10 cellular contexts compared by ENCODE assay signal in the genomic region with DNA sequence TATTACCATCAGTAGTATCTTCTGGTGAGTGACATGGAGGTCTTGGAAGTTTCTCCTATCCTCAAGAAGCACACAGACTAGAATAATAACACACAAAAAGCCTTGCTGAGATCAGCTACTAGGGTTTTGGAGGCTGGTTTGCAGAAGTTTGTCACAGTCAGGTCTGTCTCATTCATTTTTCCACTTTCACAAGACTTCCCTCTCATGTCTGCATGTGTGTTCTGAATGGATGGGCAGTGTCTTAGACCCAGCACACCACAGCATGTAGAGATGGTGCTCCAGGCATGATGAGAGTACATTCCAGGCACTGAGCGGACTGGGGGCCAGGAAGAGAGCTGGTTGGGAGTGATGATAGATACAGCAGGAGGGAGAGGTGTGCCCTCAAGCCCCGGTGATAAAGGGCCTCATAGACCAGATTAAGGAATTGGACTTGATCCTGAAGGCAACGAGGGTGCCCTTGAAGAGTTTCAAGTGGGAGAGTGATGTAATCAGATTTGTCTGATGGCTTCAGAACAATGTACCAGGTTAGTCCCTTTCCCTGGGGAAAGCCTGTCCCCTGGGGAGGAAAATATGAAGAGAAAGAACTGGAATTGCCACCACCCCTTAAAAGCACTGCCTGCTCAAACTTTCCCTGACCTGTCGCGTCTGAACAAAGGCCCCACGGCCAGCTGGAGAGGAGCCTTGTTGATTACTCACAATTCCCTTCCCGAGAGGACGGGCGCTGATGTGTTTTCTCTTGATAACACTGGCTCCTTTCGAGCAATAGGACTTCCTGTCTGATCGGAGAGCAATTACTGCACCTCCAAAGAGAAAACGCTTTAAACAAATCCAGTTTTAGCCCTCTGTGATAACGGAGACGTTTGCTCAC. TPM values are rescaled to one million over a fixed set of nuclear protein-coding genes. Genes with fewer than 3 reads are reported as not detected.
DNase-seq lines count a peak whose midpoint lies in the region; ATAC-seq and TF ChIP-seq lines count a peak whose summit lies in the region.
"Had no signal": no experiment of that assay in that cellular context is flagged by ENCODE, and none has a peak within 500 bp of the region (broad histone marks: within the 10 kb centered on the region; RNA-seq: fewer than 3 reads in every experiment).

No MANE protein-coding gene starts in this region.

- DNase-seq in NCI-H2227 (lab: John Stamatoyannopoulos, UW; ENCODE audit: unreplicated experiment) (peak; percentile 56), epithelial cell of esophagus (ENCODE audit: low read depth) (peak; percentile 61), neural crest cell (ENCODE audit: low read depth, low spot score) (no peak)
- DNase-seq in effector CD4-positive, alpha-beta T cell = no peak
- DNase-seq in activated CD4-positive, CD25-positive, alpha-beta regulatory T cell (lab: John Stamatoyannopoulos, UW) = no peak
- DNase-seq in stimulated activated CD4-positive, alpha-beta T cell treated with anti-CD3 and anti-CD28 coated beads, Interleukin-4, amount 100 ng/mL, for 1 hour = no peak

- no peaks in the 10 kb centered on the region for H3K36me3 ChIP-seq in BLaER1

- no peak for TF ChIP-seq CTCF in epithelial cell of esophagus (IDR thresholded peaks at IDR 0.05; ENCODE audit: insufficient read depth, low read depth, low read length, missing control alignments)
- no peak for TF ChIP-seq CTCF in neural crest cell (conservative IDR thresholded peaks at IDR 0.05)

- H3K4me3 ChIP-seq in BLaER1 (no peak overlapping the region), epithelial cell of esophagus (ENCODE audit: low read length) (no peak overlapping the region)

- peaks cover 18% of the 10 kb centered on the region for H3K9me3 ChIP-seq in BLaER1

- peak overlapping the region; percentile 4; the same call in 1 of the 2 replicates for H3K4me2 ChIP-seq in BLaER1

- H3K36me3 Mint-ChIP-seq in neural crest cell (ENCODE audit: low read depth) = no peaks in the 10 kb centered on the region
- H3K36me3 Mint-ChIP-seq: brain had no signal

- no peaks in the 10 kb centered on the region for H3K27me3 ChIP-seq in BLaER1

- H3K4me1 Mint-ChIP-seq in neural crest cell = peaks cover 17% of the 10 kb centered on the region

- H3K27ac Mint-ChIP-seq in neural crest cell (ENCODE audit: unreplicated experiment) = peak overlapping the region; percentile 59
- H3K27ac Mint-ChIP-seq: natural killer cell treated with Interleukin-12 subunit alpha and Interleukin-12 subunit beta and Interleukin-15 and Interleukin-18, amount 100 ng/mL, for 72 hours had no signal

- no peak overlapping the region for H3K4me3 Mint-ChIP-seq in neural crest cell
- H3K4me3 Mint-ChIP-seq: brain; natural killer cell treated with Interleukin-12 subunit alpha and Interleukin-12 subunit beta and Interleukin-15 and Interleukin-18, amount 100 ng/mL, for 72 hours had no signal

- H3K27me3 Mint-ChIP-seq in neural crest cell (ENCODE audit: low read depth) = peaks cover 3% of the 10 kb centered on the region

- H3K9ac ChIP-seq in BLaER1 = no peak overlapping the region

- no peaks in the 10 kb centered on the region for H4K20me1 ChIP-seq in BLaER1

- no peak for ATAC-seq in HG02840 (IDR thresholded peaks at IDR 0.05; ENCODE audit: low FRiP score, unreplicated experiment)
- ATAC-seq: natural killer cell treated with Interleukin-12 subunit alpha and Interleukin-12 subunit beta and Interleukin-15 and Interleukin-18, amount 100 ng/mL, for 72 hours had no signal

- peaks cover 48% of the 10 kb centered on the region for H3K4me1 ChIP-seq in BLaER1

- H3K9me3 Mint-ChIP-seq in neural crest cell = peaks cover 4% of the 10 kb centered on the region

- no peak overlapping the region for H3K27ac ChIP-seq in BLaER1

RNA-seq across cellular contexts. Expression of a gene that starts 45.1 kb away (rescaled TPM):
- total RNA-seq in neural crest cell = 0.49 TPM in 1 of 2 replicates, not detected in the other
- total RNA-seq: natural killer cell treated with Interleukin-12 subunit alpha and Interleukin-12 subunit beta and Interleukin-15 and Interleukin-18, amount 100 ng/mL, for 72 hours had no signal

Comparison
In these comparisons a context has a peak if more than half of its experiments do, and no peak if none do; other contexts are left out.
1. DNase-seq: peak in NCI-H2227 (single experiment) and epithelial cell of esophagus (single experiment); none in neural crest cell (single experiment), effector CD4-positive, alpha-beta T cell (single experiment), activated CD4-positive, CD25-positive, alpha-beta regulatory T cell (0 of 4) and stimulated activated CD4-positive, alpha-beta T cell treated with anti-CD3 and anti-CD28 coated beads, Interleukin-4, amount 100 ng/mL, for 1 hour (single experiment).